Comparison of ENCODE assay signal across 8 cellular contexts in genomic region chr15:70507772-70508351, GRCh38.
DNase-seq lines count a peak whose midpoint lies in the region; ATAC-seq and TF ChIP-seq lines count a peak whose summit lies in the region.

No MANE protein-coding gene starts in this region.

- H3K27me3 Mint-ChIP-seq in activated CD4-positive, alpha-beta T cell treated with anti-CD3 and anti-CD28 coated beads, Interleukin-2, amount 10 ng/mL, durations not matched to agents 24 days and 14 days, result peaks cover under 1% of the 10 kb centered on the region
- peaks cover 14% of the 10 kb centered on the region for H3K27me3 Mint-ChIP-seq in activated CD4-positive, alpha-beta T cell treated with anti-CD3 and anti-CD28 coated beads, Interleukin-2, amount 10 ng/mL, durations not matched to agents 7 days and 5 days

- peaks cover 24% of the 10 kb centered on the region for H3K36me3 Mint-ChIP-seq in activated CD4-positive, alpha-beta T cell treated with anti-CD3 and anti-CD28 coated beads, Interleukin-2, amount 10 ng/mL, durations not matched to agents 24 days and 14 days (ENCODE audit: low read depth)
- peaks cover 24% of the 10 kb centered on the region for H3K36me3 Mint-ChIP-seq in activated CD4-positive, alpha-beta T cell treated with anti-CD3 and anti-CD28 coated beads, Interleukin-2, amount 10 ng/mL, durations not matched to agents 7 days and 5 days (ENCODE audit: low read depth)

- H3K4me1 ChIP-seq in spleen, result peaks cover 25 to 82% (median 50%) of the 10 kb centered on the region in 6 donors

- no peak for ATAC-seq in GM19035 (IDR thresholded peaks at IDR 0.05; ENCODE audit: unreplicated experiment)

- 28 to 75% (median 42%) methylated on average over 1 of the region's 1 CpG for WGBS in spleen, 5 donors
- 71 to 94% methylated on average over 1 of the region's 1 CpG for whole genome bisulfite sequencing in lower leg skin, 2 donors

- TF ChIP-seq CTCF in cardiac fibroblast (IDR thresholded peaks at IDR 0.05; ENCODE audit: low read depth, low read length), result no peak
- no peak for TF ChIP-seq CTCF in spleen (IDR thresholded peaks at IDR 0.05 in 8 of 11, conservative IDR thresholded peaks at IDR 0.05 in 3 of 11)
- TF ChIP-seq CTCF in lower leg skin (IDR thresholded peaks at IDR 0.05), result no peak

- H3K27ac ChIP-seq in spleen, result peak overlapping the region in 7 of 8 donors; percentile 59 to 86 (median 80)

- DNase-seq in activated CD4-positive, alpha-beta T cell treated with anti-CD3 and anti-CD28 coated beads, Interleukin-2, amount 10 ng/mL, durations not matched to agents 24 days and 14 days, result peak; percentile 77
- DNase-seq in activated CD4-positive, alpha-beta T cell treated with anti-CD3 and anti-CD28 coated beads, Interleukin-2, amount 10 ng/mL, durations not matched to agents 7 days and 5 days, result no peak
- DNase-seq in NOMO-1 treated with dmso at 0.1 percent for 144 hours (lab: John Stamatoyannopoulos, UW; ENCODE audit: unreplicated experiment) (peak; percentile 82), cardiac fibroblast (ENCODE audit: low read depth in 2 of 2) (peak; percentile 59 to 84), spleen (peak; percentile 84), DMS114 treated with DMSO at 0.1 percent for 48 hours (lab: John Stamatoyannopoulos, UW; ENCODE audit: unreplicated experiment) (no peak), lower leg skin (ENCODE audit: low spot score in 2 of 2) (no peak)

- no peaks in the 10 kb centered on the region for H3K27me3 ChIP-seq in spleen (replicated peaks in 1 of 7)

- H3K4me3 Mint-ChIP-seq in activated CD4-positive, alpha-beta T cell treated with anti-CD3 and anti-CD28 coated beads, Interleukin-2, amount 10 ng/mL, durations not matched to agents 24 days and 14 days, result peak overlapping the region; percentile 37
- H3K4me3 Mint-ChIP-seq in activated CD4-positive, alpha-beta T cell treated with anti-CD3 and anti-CD28 coated beads, Interleukin-2, amount 10 ng/mL, durations not matched to agents 7 days and 5 days, result no peak overlapping the region

- peaks cover 9 to 38% (median 30%) of the 10 kb centered on the region in 8 donors for H3K9me3 ChIP-seq in spleen

- H3K4me1 Mint-ChIP-seq in activated CD4-positive, alpha-beta T cell treated with anti-CD3 and anti-CD28 coated beads, Interleukin-2, amount 10 ng/mL, durations not matched to agents 24 days and 14 days, result peaks cover 71% of the 10 kb centered on the region
- H3K4me1 Mint-ChIP-seq in activated CD4-positive, alpha-beta T cell treated with anti-CD3 and anti-CD28 coated beads, Interleukin-2, amount 10 ng/mL, durations not matched to agents 7 days and 5 days, result peaks cover 61% of the 10 kb centered on the region

- intact Hi-C loops in activated CD4-positive, alpha-beta T cell treated with anti-CD3 and anti-CD28 coated beads, Interleukin-2, amount 10 ng/mL, durations not matched to agents 24 days and 14 days (cut with micrococcal nuclease), result loop anchor here (1.0 to 5.0 kb wide), 2 partner anchors 16 to 751 kb away; no protein-coding TSS in a partner anchor
- intact Hi-C loops in spleen (cut with DNase I; ENCODE audit: low total_unique reads), result no loop called here
- intact Hi-C loops in lower leg skin (cut with DNase I; ENCODE audit: low total_unique reads), result no loop called here

- no peak for TF ChIP-seq POLR2A in spleen (IDR thresholded peaks at IDR 0.05)
- TF ChIP-seq POLR2A in lower leg skin (IDR thresholded peaks at IDR 0.05), result no peak

- H3K4me3 ChIP-seq in cardiac fibroblast (replicated peaks in 1 of 2; ENCODE audit: low read depth in 2 of 2, low read length in 2 of 2), result no peak overlapping the region
- peak overlapping the region in 1 of 8 donors; percentile 48 for H3K4me3 ChIP-seq in spleen
- H3K4me3 ChIP-seq in lower leg skin (ENCODE audit: low read depth, poor library complexity, severe bottlenecking), result no peak overlapping the region

- H3K27ac Mint-ChIP-seq in activated CD4-positive, alpha-beta T cell treated with anti-CD3 and anti-CD28 coated beads, Interleukin-2, amount 10 ng/mL, durations not matched to agents 24 days and 14 days, result peak overlapping the region; percentile 66
- H3K27ac Mint-ChIP-seq in activated CD4-positive, alpha-beta T cell treated with anti-CD3 and anti-CD28 coated beads, Interleukin-2, amount 10 ng/mL, durations not matched to agents 7 days and 5 days, result no peak overlapping the region

- peaks cover 16% of the 10 kb centered on the region for H3K9me3 Mint-ChIP-seq in activated CD4-positive, alpha-beta T cell treated with anti-CD3 and anti-CD28 coated beads, Interleukin-2, amount 10 ng/mL, durations not matched to agents 24 days and 14 days
- H3K9me3 Mint-ChIP-seq in activated CD4-positive, alpha-beta T cell treated with anti-CD3 and anti-CD28 coated beads, Interleukin-2, amount 10 ng/mL, durations not matched to agents 7 days and 5 days, result peaks cover 28% of the 10 kb centered on the region

- POLR2A ChIA-PET in activated CD4-positive, alpha-beta T cell treated with anti-CD3 and anti-CD28 coated beads, Interleukin-2, amount 10 ng/mL, durations not matched to agents 7 days and 5 days (lab: Charles Lee), result interaction anchor here (1.3 kb wide), 1 partner anchor 19 kb away, joined by 5 read pairs; no protein-coding TSS in a partner anchor

- CTCF ChIA-PET in activated CD4-positive, alpha-beta T cell treated with anti-CD3 and anti-CD28 coated beads, Interleukin-2, amount 10 ng/mL, durations not matched to agents 7 days and 5 days (lab: Charles Lee), result interaction anchor here (0.6 to 17.9 kb wide), 5 partner anchors 10 to 984 kb away, joined by 3 to 219 read pairs (median 3); no protein-coding TSS in a partner anchor

- H3K36me3 ChIP-seq in spleen, result no peaks in the 10 kb centered on the region

Comparison
In these comparisons a context has a peak if more than half of its experiments do, and no peak if none do; other contexts are left out.
1. DNase-seq: peak in activated CD4-positive, alpha-beta T cell treated with anti-CD3 and anti-CD28 coated beads, Interleukin-2, amount 10 ng/mL, durations not matched to agents 24 days and 14 days (single experiment), NOMO-1 treated with dmso at 0.1 percent for 144 hours (single experiment), cardiac fibroblast (2 of 2) and spleen (single experiment); none in activated CD4-positive, alpha-beta T cell treated with anti-CD3 and anti-CD28 coated beads, Interleukin-2, amount 10 ng/mL, durations not matched to agents 7 days and 5 days (single experiment), DMS114 treated with DMSO at 0.1 percent for 48 hours (single experiment) and lower leg skin (0 of 2).